1 cellular context compared by ENCODE assay signal in the genomic region with DNA sequence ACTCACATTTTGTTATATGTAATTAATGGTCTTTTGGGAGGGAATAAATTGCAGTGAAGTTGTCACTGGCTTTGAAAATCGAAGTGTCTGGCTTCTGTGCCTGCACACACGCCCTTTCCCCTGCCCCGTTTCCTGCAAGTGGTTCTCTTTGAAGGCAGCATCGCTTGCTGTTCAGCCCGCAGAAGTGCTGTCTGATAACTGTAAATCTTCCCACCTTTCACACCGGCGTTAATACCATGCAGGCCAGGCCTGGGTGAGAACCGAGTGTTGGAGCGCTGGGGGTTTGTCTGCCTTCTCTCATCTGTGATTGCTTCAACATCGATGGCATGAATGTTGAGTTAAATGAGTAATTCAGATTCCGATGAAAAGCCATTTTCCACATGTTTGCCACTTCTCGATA.
TF ChIP-seq lines count a peak whose summit lies in the region.

No MANE protein-coding gene starts in this region.

TF ChIP-seq in HepG2, 621 proteins besides CTCF, POLR2A, EP300 and RAD21:
- no peak for TF ChIP-seq ZBTB7B (CRISPR knock-in tag; IDR thresholded peaks at IDR 0.05)
- no peak for TF ChIP-seq HNRNPH1 (optimal IDR thresholded peaks at IDR 0.05; ENCODE audit: low read depth, low read length)
- no peak for TF ChIP-seq AGO1 (IDR thresholded peaks at IDR 0.05; ENCODE audit: low read depth, low read length, poor library complexity, severe bottlenecking)
- no peak for TF ChIP-seq ZSCAN21 (CRISPR knock-in tag; IDR thresholded peaks at IDR 0.05; ENCODE audit: borderline replicate concordance)
- TF ChIP-seq IKZF1 (IDR thresholded peaks at IDR 0.05): no peak
- TF ChIP-seq, protein P1, sequence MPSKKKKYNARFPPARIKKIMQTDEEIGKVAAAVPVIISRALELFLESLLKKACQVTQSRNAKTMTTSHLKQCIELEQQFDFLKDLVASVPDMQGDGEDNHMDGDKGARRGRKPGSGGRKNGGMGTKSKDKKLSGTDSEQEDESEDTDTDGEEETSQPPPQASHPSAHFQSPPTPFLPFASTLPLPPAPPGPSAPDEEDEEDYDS (CRISPR knock-in tag; IDR thresholded peaks at IDR 0.05): no peak
- peak; percentile 41 for TF ChIP-seq RBM22 (optimal IDR thresholded peaks at IDR 0.05; ENCODE audit: low read length)
TF ChIP-seq in HepG2: peak in this region for 1.
